ENCODE assay signal across 8 cellular contexts in the genomic region with DNA sequence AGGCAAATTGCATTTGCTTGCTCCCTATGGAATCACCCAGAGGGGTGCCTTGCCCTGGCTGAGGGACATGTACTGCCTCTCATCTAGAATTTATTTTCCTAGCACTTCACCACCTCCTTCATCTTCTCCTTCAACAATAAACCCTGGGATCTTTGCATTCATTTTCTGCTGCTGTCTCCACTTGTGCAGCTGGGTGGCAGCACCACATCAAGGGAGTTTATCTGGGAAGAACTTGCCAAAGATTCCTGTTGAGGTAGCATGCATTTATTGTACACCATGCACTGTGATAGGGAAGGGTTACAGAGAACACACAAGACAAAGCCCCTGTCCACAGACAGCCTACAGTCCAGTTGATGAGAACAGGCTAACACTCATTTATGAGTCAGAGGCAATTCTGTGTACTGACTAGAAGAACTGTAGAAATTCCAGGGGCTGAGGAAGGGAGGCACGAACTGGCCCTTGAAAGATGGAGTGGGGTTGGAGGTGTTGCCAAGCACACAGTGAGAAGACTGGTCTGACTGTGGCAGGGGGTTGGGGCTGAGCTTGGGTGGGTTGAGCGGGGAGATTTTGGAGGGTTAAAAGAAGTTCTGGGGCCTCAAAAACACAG. TPM values are rescaled to one million over a fixed set of nuclear protein-coding genes. Genes with fewer than 3 reads are reported as not detected.
DNase-seq lines count a peak whose midpoint lies in the region; ATAC-seq and TF ChIP-seq lines count a peak whose summit lies in the region.

No MANE protein-coding gene starts in this region.

- no peak overlapping the region for H3K27ac ChIP-seq in DOHH2 (ENCODE audit: low read depth, low read length)
- H3K27ac ChIP-seq in upper lobe of left lung = no peak overlapping the region

- no peaks in the 10 kb centered on the region for H4K20me1 ChIP-seq in DOHH2 (ENCODE audit: control insufficient read depth, insufficient read depth, low read depth, low read length)

- no peaks in the 10 kb centered on the region for H3K79me2 ChIP-seq in DOHH2 (ENCODE audit: control insufficient read depth, low read length)

- no peaks in the 10 kb centered on the region for H3K4me1 ChIP-seq in DOHH2 (ENCODE audit: control insufficient read depth, low read length)
- H3K4me1 ChIP-seq in adipocyte (ENCODE audit: control insufficient read depth, insufficient read depth, low read length) = peaks cover 14% of the 10 kb centered on the region
- no peaks in the 10 kb centered on the region for H3K4me1 ChIP-seq in upper lobe of left lung

- DNase-seq in Kasumi-1 (lab: John Stamatoyannopoulos, UW) = peak; percentile 20 to 49
- DNase-seq in adipocyte (ENCODE audit: low read depth) = peak; percentile 62
- peak; percentile 63 for DNase-seq in inferior parietal cortex (ENCODE audit: extremely low spot score)
- no peak for DNase-seq in upper lobe of left lung
- DNase-seq in NCI-H1092 treated with DMSO at 0.1 percent for 48 hours (lab: John Stamatoyannopoulos, UW) = no peak

- H3K36me3 ChIP-seq in DOHH2 (ENCODE audit: control insufficient read depth, low read length) = peaks cover 42% of the 10 kb centered on the region
- H3K36me3 ChIP-seq in adipocyte (ENCODE audit: control insufficient read depth, insufficient read depth, low read length, severe bottlenecking) = peaks cover 40% of the 10 kb centered on the region
- peaks cover 10 to 67% (median 52%) of the 10 kb centered on the region in 4 donors for H3K36me3 ChIP-seq in upper lobe of left lung

- TF ChIP-seq CTCF in DOHH2 (IDR thresholded peaks at IDR 0.05; ENCODE audit: low read depth, low read length, poor library complexity, severe bottlenecking) = peak; percentile 76
- peak in 4 of 6 experiments; percentile 28 to 55 (median 50) for TF ChIP-seq CTCF in upper lobe of left lung (IDR thresholded peaks at IDR 0.05)

- H3K9me2 ChIP-seq in DOHH2 (replicated peaks; ENCODE audit: control insufficient read depth, low read length) = no peaks in the 10 kb centered on the region

- no peak for ATAC-seq in upper lobe of left lung (ENCODE audit: low FRiP score in 2 of 2)
- ATAC-seq in GM19467 (IDR thresholded peaks at IDR 0.05; ENCODE audit: unreplicated experiment) = no peak
- no peak for ATAC-seq in GM18502 (IDR thresholded peaks at IDR 0.05; ENCODE audit: poor library complexity, unreplicated experiment)

- no peak overlapping the region for H3K4me2 ChIP-seq in DOHH2 (ENCODE audit: low read length)

- no peaks in the 10 kb centered on the region for H3F3A ChIP-seq in DOHH2 (ENCODE audit: control insufficient read depth, insufficient read depth)

- TF ChIP-seq EP300 in upper lobe of left lung (IDR thresholded peaks at IDR 0.05) = no peak

- H3K9me3 ChIP-seq in DOHH2 (ENCODE audit: control insufficient read depth, insufficient read depth, low read length) = no peaks in the 10 kb centered on the region
- H3K9me3 ChIP-seq in adipocyte (ENCODE audit: control insufficient read depth, low read length) = no peaks in the 10 kb centered on the region
- H3K9me3 ChIP-seq in upper lobe of left lung = no peaks in the 10 kb centered on the region

- 89 to 95% methylated on average over 2 of the region's 2 CpGs for WGBS in upper lobe of left lung, 2 donors

- H3K27me3 ChIP-seq in DOHH2 (ENCODE audit: control insufficient read depth, low read length) = no peaks in the 10 kb centered on the region
- H3K27me3 ChIP-seq in adipocyte (replicated peaks; ENCODE audit: control insufficient read depth, insufficient read depth, low read length) = no peaks in the 10 kb centered on the region
- no peaks in the 10 kb centered on the region for H3K27me3 ChIP-seq in upper lobe of left lung

- TF ChIP-seq POLR2A in upper lobe of left lung (IDR thresholded peaks at IDR 0.05) = no peak

- H3K4me3 ChIP-seq in DOHH2 (ENCODE audit: low read length) (no peak overlapping the region), adipocyte (ENCODE audit: low read length) (no peak overlapping the region), upper lobe of left lung (no peak overlapping the region)

- H3K9ac ChIP-seq in adipocyte (ENCODE audit: low read length) = no peak overlapping the region

RNA-seq across cellular contexts. Expression of a gene that starts 17.5 kb away (rescaled TPM):
- not detected for total RNA-seq in upper lobe of left lung

RNA-seq across cellular contexts. Expression of a gene that starts 30.0 kb away (rescaled TPM):
- total RNA-seq in upper lobe of left lung = 100 to 1,000 TPM; 115 to 223 (median 179) TPM

RNA-seq across cellular contexts. Expression of a gene that starts 56.5 kb away (rescaled TPM):
- 10 to 100 TPM; 15.4 to 66.6 (median 29.6) TPM for total RNA-seq in upper lobe of left lung

Comparison
In these comparisons a context has a peak if more than half of its experiments do, and no peak if none do; other contexts are left out.
1. DNase-seq: peak in Kasumi-1 (2 of 2), adipocyte (single experiment) and inferior parietal cortex (single experiment); none in upper lobe of left lung (0 of 2) and NCI-H1092 treated with DMSO at 0.1 percent for 48 hours (single experiment).